In the genomic region with DNA sequence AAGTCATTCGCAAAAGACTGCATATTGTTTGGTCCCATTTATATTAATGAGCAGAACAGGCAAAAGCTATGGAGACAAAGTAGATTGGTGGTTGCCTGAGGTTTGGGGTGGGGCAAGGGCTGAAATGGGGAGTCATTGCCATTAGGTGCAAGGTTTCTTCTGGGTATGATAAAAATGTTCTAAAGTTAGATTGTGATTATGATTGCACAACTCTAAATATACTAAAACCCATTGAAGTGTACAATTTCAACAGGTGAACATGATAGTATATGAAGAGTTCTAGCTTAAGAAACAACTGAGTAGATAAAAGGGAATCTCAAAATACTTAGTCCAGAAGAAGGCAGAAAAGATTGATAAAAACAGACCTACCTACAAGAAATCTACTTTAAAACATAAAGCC, we compare ENCODE assay signal across 25 cellular contexts.
"Had no signal": no experiment of that assay in that cellular context is flagged by ENCODE, and none has a peak within 500 bp of the region (broad histone marks: within the 10 kb centered on the region; RNA-seq: fewer than 3 reads in every experiment).

No MANE protein-coding gene starts in this region.

- H3K4me3 Mint-ChIP-seq: mesothelial cell of epicardium; naive thymus-derived CD8-positive, alpha-beta T cell; nephron; neural crest cell; stimulated activated effector memory CD8-positive, alpha-beta T cell treated with anti-CD3 and anti-CD28 coated beads, Interleukin-12 subunit alpha, Interleukin-12 subunit beta, amount 100 ng/mL, for 72 hours; stimulated activated naive CD8-positive, alpha-beta T cell treated with anti-CD3 and anti-CD28 coated beads, Interleukin-15, Interleukin-2, amounts not matched to agents 100 ng/mL and 50 ng/mL, for 24 hours had no signal

- DNase-seq: islet precursor cell; left ventricle myocardium inferior; mesendoderm; naive thymus-derived CD8-positive, alpha-beta T cell; nucleus accumbens; retina; right cardiac atrium; sigmoid colon; small intestine; spleen; stimulated activated CD4-positive, alpha-beta T cell treated with anti-CD3 and anti-CD28 coated beads, Interleukin-4, amount 100 ng/mL, for 24 hours; stimulated activated naive CD4-positive, alpha-beta T cell; tibial artery; trophoblast cell; upper lobe of right lung had no signal

- H2AFZ ChIP-seq: hepatocyte had no signal

- H3K4me3 ChIP-seq: hepatocyte, left ventricle myocardium inferior, lung, sigmoid colon, spleen, suprapubic skin, thoracic aorta, tibial artery, upper lobe of right lung had no signal

- H3K27me3 Mint-ChIP-seq: naive thymus-derived CD8-positive, alpha-beta T cell; progenitor cell of endocrine pancreas; stimulated activated naive CD8-positive, alpha-beta T cell treated with anti-CD3 and anti-CD28 coated beads, Interleukin-15, Interleukin-2, amounts not matched to agents 100 ng/mL and 50 ng/mL, for 24 hours had no signal

- H3K27me3 ChIP-seq: hepatocyte, sigmoid colon, spleen, suprapubic skin, tibial artery, upper lobe of right lung had no signal

- H3K27ac Mint-ChIP-seq: mesothelial cell of epicardium; nephron; stimulated activated effector memory CD8-positive, alpha-beta T cell treated with anti-CD3 and anti-CD28 coated beads, Interleukin-12 subunit alpha, Interleukin-12 subunit beta, amount 100 ng/mL, for 72 hours; stimulated activated naive CD8-positive, alpha-beta T cell treated with anti-CD3 and anti-CD28 coated beads, Interleukin-15, Interleukin-2, amounts not matched to agents 100 ng/mL and 50 ng/mL, for 24 hours had no signal

- H3K9me3 ChIP-seq: left ventricle myocardium inferior, sigmoid colon, spleen, suprapubic skin, thoracic aorta, tibial artery, upper lobe of right lung had no signal

- ATAC-seq: naive thymus-derived CD8-positive, alpha-beta T cell; right cardiac atrium; stimulated activated effector memory CD8-positive, alpha-beta T cell treated with anti-CD3 and anti-CD28 coated beads, Interleukin-12 subunit alpha, Interleukin-12 subunit beta, amount 100 ng/mL, for 72 hours; upper lobe of right lung had no signal

- H3K36me3 ChIP-seq: sigmoid colon, thoracic aorta, upper lobe of right lung had no signal

- H3K4me1 Mint-ChIP-seq: nephron had no signal

- H3K27ac ChIP-seq: hepatocyte, left ventricle myocardium inferior, sigmoid colon, spleen, suprapubic skin, thoracic aorta, tibial artery, upper lobe of right lung had no signal

- H3K4me2 ChIP-seq: hepatocyte had no signal
